In genomic region chr13:98442391-98443230, GRCh38 we compare ENCODE assay signal across 1 cellular context.
TF ChIP-seq lines count a peak whose summit lies in the region.

No MANE protein-coding gene starts in this region.

TF ChIP-seq in WTC11, 78 proteins besides CTCF, POLR2A, EP300 and RAD21 (continued from another document):
- no peak for TF ChIP-seq ARID4B (CRISPR knock-in tag; IDR thresholded peaks at IDR 0.05; ENCODE audit: borderline replicate concordance)
- TF ChIP-seq SMAD4 (CRISPR knock-in tag; IDR thresholded peaks at IDR 0.05), result no peak
- no peak for TF ChIP-seq RORB (CRISPR knock-in tag; IDR thresholded peaks at IDR 0.05)
- TF ChIP-seq FOXP1 (CRISPR knock-in tag; IDR thresholded peaks at IDR 0.05; ENCODE audit: borderline replicate concordance), result no peak
- no peak for TF ChIP-seq SOX15 (CRISPR knock-in tag; IDR thresholded peaks at IDR 0.05)
